Comparison of ENCODE assay signal across 8 cellular contexts in genomic region chr16:67935402-67936123, GRCh38. TPM values are rescaled to one million over a fixed set of nuclear protein-coding genes. Genes with fewer than 3 reads are reported as not detected.
DNase-seq lines count a peak whose midpoint lies in the region; ATAC-seq and TF ChIP-seq lines count a peak whose summit lies in the region.

No MANE protein-coding gene starts in this region.

- DNase-seq in GM06990 (ENCODE audit: extremely low read depth, insufficient read length) = peak; percentile 92
- peak; percentile 97 for DNase-seq in NB4 (ENCODE audit: low read depth)
- DNase-seq in SK-N-DZ (ENCODE audit: low spot score) = peak; percentile 96
- DNase-seq in activated naive CD4-positive, alpha-beta T cell treated with anti-CD3 and anti-CD28 coated beads, Interleukin-2, amount 50 U/mL, for 16 hours = peak; percentile 95
- DNase-seq in germinal center (ENCODE audit: low spot score) = peak; percentile 99
- DNase-seq in non-pigmented ciliary epithelial cell (ENCODE audit: low read depth) = peak; percentile 68
- DNase-seq in superior temporal gyrus (ENCODE audit: extremely low spot score) = peak; percentile 97

- no peaks in the 10 kb centered on the region for H3K27me3 ChIP-seq in GM06990 (replicated peaks; ENCODE audit: control insufficient read depth, insufficient read depth, low read length)

- no peak for TF ChIP-seq CTCF in GM06990 (IDR thresholded peaks at IDR 0.05; ENCODE audit: insufficient read depth, low read length, poor library complexity, severe bottlenecking)
- TF ChIP-seq CTCF in NB4 (IDR thresholded peaks at IDR 0.05; ENCODE audit: low read depth, low read length) = no peak

- peak overlapping the region; percentile 98 for H3K4me3 ChIP-seq in GM06990 (replicated peaks; ENCODE audit: low read depth, low read length)
- H3K4me3 ChIP-seq in NB4 (ENCODE audit: low read depth, low read length) = peak overlapping the region; percentile 94

- TF ChIP-seq POLR2A in NB4 (IDR thresholded peaks at IDR 0.05; ENCODE audit: extremely low read depth, insufficient read length) = peak; percentile 84

- H3K36me3 ChIP-seq in GM06990 (ENCODE audit: control insufficient read depth, insufficient read depth, low read length) = peaks cover 42% of the 10 kb centered on the region

- peak; percentile 87 for ATAC-seq in HG02571 (IDR thresholded peaks at IDR 0.05; ENCODE audit: unreplicated experiment)

RNA-seq across cellular contexts. Expression of gene PSMB10, which starts 1.1 kb away (rescaled TPM):
- 21.6 and 38.5 TPM in 2 replicates for polyA plus RNA-seq in SK-N-DZ (2014; cell fraction: cytosol; rRNA removed)
- 35.0 and 44.6 TPM in 2 replicates for polyA plus RNA-seq in SK-N-DZ (2014; cell fraction: nucleus; rRNA removed)

RNA-seq across cellular contexts. Expression of gene CTRL, which starts 3.9 kb away (rescaled TPM):
- polyA plus RNA-seq in SK-N-DZ (2014; cell fraction: cytosol; rRNA removed) = 6.0 and 7.0 TPM in 2 replicates
- polyA plus RNA-seq in SK-N-DZ (2014; cell fraction: nucleus; rRNA removed) = 8.8 and 14.6 TPM in 2 replicates

RNA-seq across cellular contexts. Expression of gene LCAT, which starts 8.4 kb away (rescaled TPM):
- polyA plus RNA-seq in SK-N-DZ (2014; cell fraction: cytosol; rRNA removed) = 0.77 and 3.9 TPM in 2 replicates
- 12.4 and 26.8 TPM in 2 replicates for polyA plus RNA-seq in SK-N-DZ (2014; cell fraction: nucleus; rRNA removed)

RNA-seq across cellular contexts. Expression of gene SLC12A4, which starts 32.9 kb away (rescaled TPM):
- polyA plus RNA-seq in SK-N-DZ (2014; cell fraction: cytosol; rRNA removed) = 3.4 and 5.0 TPM in 2 replicates
- 11.8 and 13.3 TPM in 2 replicates for polyA plus RNA-seq in SK-N-DZ (2014; cell fraction: nucleus; rRNA removed)

RNA-seq across cellular contexts. Expression of gene PSKH1, which starts 42.5 kb away (rescaled TPM):
- polyA plus RNA-seq in SK-N-DZ (2014; cell fraction: cytosol; rRNA removed) = 13.4 and 16.3 TPM in 2 replicates
- polyA plus RNA-seq in SK-N-DZ (2014; cell fraction: nucleus; rRNA removed) = 8.7 and 13.4 TPM in 2 replicates

Comparison
In these comparisons a context has a peak if more than half of its experiments do, and no peak if none do; other contexts are left out.
1. Peak in every context shown above with its lines: DNase-seq, ATAC-seq and H3K4me3 ChIP-seq.